ENCODE assay signal across 26 cellular contexts in genomic region chr13:66506031-66506777, GRCh38.
"Had no signal": no experiment of that assay in that cellular context is flagged by ENCODE, and none has a peak within 500 bp of the region (broad histone marks: within the 10 kb centered on the region; RNA-seq: fewer than 3 reads in every experiment).

No MANE protein-coding gene starts in this region.

- H3K4me1 ChIP-seq: ascending aorta had no signal

- H3K4me3 ChIP-seq: ascending aorta, K562 had no signal

- H3K36me3 Mint-ChIP-seq: activated naive CD4-positive, alpha-beta T cell treated with anti-CD3 and anti-CD28 coated beads, Interleukin-2, amount 50 U/mL, for 24 hours; activated naive CD8-positive, alpha-beta T cell treated with anti-CD3 and anti-CD28 coated beads, Interleukin-2, amount 10 ng/mL, durations not matched to agents 7 days and 5 days had no signal

- H3K4me1 Mint-ChIP-seq: activated CD4-positive, alpha-beta T cell treated with anti-CD3 and anti-CD28 coated beads, Interleukin-2, amount 10 ng/mL, durations not matched to agents 24 days and 14 days; activated naive CD4-positive, alpha-beta T cell treated with anti-CD3 and anti-CD28 coated beads, Interleukin-2, amount 50 U/mL, for 24 hours; activated naive CD8-positive, alpha-beta T cell treated with anti-CD3 and anti-CD28 coated beads, Interleukin-2, amount 10 ng/mL, durations not matched to agents 7 days and 5 days had no signal

- DNase-seq: activated CD4-positive, alpha-beta T cell treated with anti-CD3 and anti-CD28 coated beads, Interleukin-2, amount 10 ng/mL, durations not matched to agents 24 days and 14 days; activated CD4-positive, alpha-beta T cell treated with anti-CD3 and anti-CD28 coated beads, Interleukin-2, amount 50 U/mL, for 48 hours; activated CD8-positive, alpha-beta T cell treated with anti-CD3 and anti-CD28 coated beads, Interleukin-2, amount 10 ng/mL, durations not matched to agents 7 days and 5 days; activated gamma-delta T cell; activated naive CD4-positive, alpha-beta T cell treated with Interleukin-2 at 50 U/mL for 16 hours; activated naive CD8-positive, alpha-beta T cell treated with anti-CD3 and anti-CD28 coated beads, Interleukin-2, amount 10 ng/mL, durations not matched to agents 7 days and 5 days; activated T-cell treated with anti-CD3 and anti-CD28 coated beads, Interleukin-2, amount 50 U/mL, for 24 hours; amygdala; NCI-H1092 treated with DMSO at 0.1 percent for 48 hours; NCI-H1417; NCI-H146; NCI-H187; NCI-H2029 treated with DMSO at 0.1 percent for 48 hours; NCI-H2171; NCI-H510A; NCI-H526; NCI-H748 treated with DMSO at 0.1 percent for 48 hours; NK-92 treated with Interleukin-12 subunit alpha and Interleukin-12 subunit beta, amount 100 ng/mL, for 24 hours; Right ventricle myocardium superior had no signal

- H3K27ac Mint-ChIP-seq: activated CD4-positive, alpha-beta T cell treated with anti-CD3 and anti-CD28 coated beads, Interleukin-2, amount 10 ng/mL, durations not matched to agents 24 days and 14 days; activated CD8-positive, alpha-beta T cell treated with anti-CD3 and anti-CD28 coated beads, Interleukin-2, amount 10 ng/mL, durations not matched to agents 7 days and 5 days; activated naive CD4-positive, alpha-beta T cell treated with anti-CD3 and anti-CD28 coated beads, Interleukin-2, amount 50 U/mL, for 24 hours; activated naive CD8-positive, alpha-beta T cell treated with anti-CD3 and anti-CD28 coated beads, Interleukin-2, amount 10 ng/mL, durations not matched to agents 7 days and 5 days; activated T-cell treated with anti-CD3 and anti-CD28 coated beads, Interleukin-2, amount 50 U/mL, for 24 hours; activated T-helper 2 cell treated with anti-CD3 and anti-CD28 coated beads, Interferon-gamma antibody, Interleukin-2, Interleukin-4, amounts not matched to agents 10 μg/mL and 5 μg/mL and 100 μg/mL, durations not matched to agents 14 hours and 24 hours and 36 hours; T-helper 1 cell treated with Interleukin-12 subunit alpha and Interleukin-12 subunit beta and Interleukin-4 antibody, amounts not matched to agents 30 μg/mL and 1 μg/mL, for 36 hours; T-helper 2 cell treated with Interferon-gamma antibody and Interleukin-4, amounts not matched to agents 5 μg/mL and 100 μg/mL, for 36 hours had no signal

- H3K27ac ChIP-seq: ascending aorta had no signal

- H3K36me3 ChIP-seq: ascending aorta had no signal

- H3K9me3 Mint-ChIP-seq: activated CD4-positive, alpha-beta T cell treated with anti-CD3 and anti-CD28 coated beads, Interleukin-2, amount 10 ng/mL, durations not matched to agents 24 days and 14 days; activated T-helper 2 cell treated with anti-CD3 and anti-CD28 coated beads, Interferon-gamma antibody, Interleukin-2, Interleukin-4, amounts not matched to agents 10 μg/mL and 5 μg/mL and 100 μg/mL, durations not matched to agents 14 hours and 24 hours and 36 hours; T-helper 2 cell treated with Interferon-gamma antibody and Interleukin-4, amounts not matched to agents 5 μg/mL and 100 μg/mL, for 36 hours had no signal

- H3K4me3 Mint-ChIP-seq: activated CD4-positive, alpha-beta T cell treated with anti-CD3 and anti-CD28 coated beads, Interleukin-2, amount 10 ng/mL, durations not matched to agents 24 days and 14 days; activated CD8-positive, alpha-beta T cell treated with anti-CD3 and anti-CD28 coated beads, Interleukin-2, amount 10 ng/mL, durations not matched to agents 7 days and 5 days; activated naive CD4-positive, alpha-beta T cell treated with anti-CD3 and anti-CD28 coated beads, Interleukin-2, amount 50 U/mL, for 24 hours; activated naive CD8-positive, alpha-beta T cell treated with anti-CD3 and anti-CD28 coated beads, Interleukin-2, amount 10 ng/mL, durations not matched to agents 7 days and 5 days; activated T-cell treated with anti-CD3 and anti-CD28 coated beads, Interleukin-2, amount 50 U/mL, for 24 hours; T-helper 1 cell treated with Interleukin-12 subunit alpha and Interleukin-12 subunit beta and Interleukin-4 antibody, amounts not matched to agents 30 μg/mL and 1 μg/mL, for 36 hours; T-helper 2 cell treated with Interferon-gamma antibody and Interleukin-4, amounts not matched to agents 5 μg/mL and 100 μg/mL, for 36 hours had no signal

- H3K27me3 Mint-ChIP-seq: activated CD4-positive, alpha-beta T cell treated with anti-CD3 and anti-CD28 coated beads, Interleukin-2, amount 10 ng/mL, durations not matched to agents 24 days and 14 days; activated naive CD4-positive, alpha-beta T cell treated with anti-CD3 and anti-CD28 coated beads, Interleukin-2, amount 50 U/mL, for 24 hours; activated naive CD8-positive, alpha-beta T cell treated with anti-CD3 and anti-CD28 coated beads, Interleukin-2, amount 10 ng/mL, durations not matched to agents 7 days and 5 days; activated T-cell treated with anti-CD3 and anti-CD28 coated beads, Interleukin-2, amount 50 U/mL, for 24 hours had no signal

- H3K27me3 ChIP-seq: ascending aorta had no signal

- FAIRE-seq: K562, TTC549 had no signal

- H3K9me3 ChIP-seq: ascending aorta had no signal
